ENCODE assay signal across 1 cellular context in the genomic region with DNA sequence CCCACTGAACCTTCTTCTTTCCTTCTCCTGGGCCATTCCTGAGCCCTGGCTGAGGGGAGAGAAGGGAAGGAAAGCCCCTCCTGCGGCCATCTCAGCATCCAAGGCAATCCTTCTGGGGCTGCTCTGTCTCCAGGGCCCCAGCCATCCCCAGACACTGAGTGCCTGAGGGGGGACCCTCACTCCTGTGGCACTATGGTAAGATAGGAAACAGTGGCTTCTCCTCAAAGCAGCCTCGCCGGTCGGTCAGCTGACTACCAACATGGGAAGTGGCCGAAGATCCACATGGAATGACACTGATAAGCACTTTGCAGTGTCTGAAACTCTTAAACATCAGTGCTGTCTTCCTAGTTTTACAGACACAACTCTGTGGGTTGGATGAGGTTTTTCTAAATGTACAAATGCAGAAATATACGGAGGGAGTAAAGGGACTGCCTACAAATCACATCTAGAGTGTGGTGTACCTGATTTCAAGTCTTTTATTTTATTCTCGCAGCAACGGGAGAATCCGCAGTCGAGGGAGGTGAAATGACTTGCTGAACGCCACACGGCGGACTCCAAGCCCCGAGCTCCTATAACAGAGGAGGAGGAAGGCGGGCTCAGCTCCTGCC.
TF ChIP-seq lines count a peak whose summit lies in the region.

No MANE protein-coding gene starts in this region.

TF ChIP-seq in K562, 482 proteins besides CTCF, POLR2A, EP300 and RAD21 (continues in another document):
- TF ChIP-seq NFXL1 (CRISPR knock-in tag; IDR thresholded peaks at IDR 0.05) (no peak), TAF9B (IDR thresholded peaks at IDR 0.05; ENCODE audit: partially characterized antibody) (no peak), RBBP5 (IDR thresholded peaks at IDR 0.05; ENCODE audit: borderline replicate concordance, insufficient read depth, low read length, poor library complexity, severe bottlenecking) (no peak), ZNF639 (CRISPR knock-in tag; conservative IDR thresholded peaks at IDR 0.05 in 1 of 2, IDR thresholded peaks at IDR 0.05 in 1 of 2) (peak in 1 of 2 experiments; percentile 0; a peak in 1 of 4 replicates), PHF20 (IDR thresholded peaks at IDR 0.05; ENCODE audit: partially characterized antibody) (no peak), RFX7 (CRISPR knock-in tag; IDR thresholded peaks at IDR 0.05) (no peak), SP2 (IDR thresholded peaks at IDR 0.05; ENCODE audit: extremely low read depth, low read depth, low read length, poor library complexity, severe bottlenecking) (no peak), KDM1A (IDR thresholded peaks at IDR 0.05) (peak; percentile 34 to 59; a peak in 2 of 4 replicates), BDP1 (IDR thresholded peaks at IDR 0.05; ENCODE audit: insufficient read depth, insufficient read length) (no peak), ZNF766 (CRISPR knock-in tag; conservative IDR thresholded peaks at IDR 0.05) (peak; percentile 55), AFF1 (IDR thresholded peaks at IDR 0.05; ENCODE audit: low read depth in 1 of 2, partially characterized antibody in 2 of 2) (peak in 1 of 2 experiments; percentile 20), MNT (conservative IDR thresholded peaks at IDR 0.05) (peak in 1 of 2 experiments; percentile 50; a peak in 1 of 4 replicates), MED1 (CRISPR knock-in tag; IDR thresholded peaks at IDR 0.05; ENCODE audit: borderline replicate concordance) (no peak), PHTF2 (CRISPR knock-in tag; IDR thresholded peaks at IDR 0.05) (no peak), ZNF316 (IDR thresholded peaks at IDR 0.05) (no peak), SMARCA4 (IDR thresholded peaks at IDR 0.05) (no peak), ZBTB26 (CRISPR knock-in tag; IDR thresholded peaks at IDR 0.05) (no peak), ZNF589 (CRISPR knock-in tag; IDR thresholded peaks at IDR 0.05; ENCODE audit: low read depth) (peak; percentile 80; the same call in 1 of the 2 replicates), MTA3 (IDR thresholded peaks at IDR 0.05; ENCODE audit: borderline replicate concordance) (0 out of 2 replicates have a peak, but pooled peaks have one; percentile 3), GATA2 (CRISPR knock-in tag; IDR thresholded peaks at IDR 0.05) (no peak), ZFP30 (CRISPR knock-in tag; IDR thresholded peaks at IDR 0.05; ENCODE audit: borderline replicate concordance) (no peak), STAT5B (CRISPR knock-in tag; IDR thresholded peaks at IDR 0.05) (no peak), ETV1 (tag; conservative IDR thresholded peaks at IDR 0.05; ENCODE audit: low read depth) (no peak), RAD51 (IDR thresholded peaks at IDR 0.05; ENCODE audit: borderline replicate concordance, low read depth) (peak; percentile 38; the same call in 1 of the 2 replicates), POLR2B (IDR thresholded peaks at IDR 0.05; ENCODE audit: low read depth, partially characterized antibody) (no peak), TBP (optimal IDR thresholded peaks at IDR 0.05; ENCODE audit: low read depth, low read length) (peak; percentile 31), CHCHD3 (CRISPR knock-in tag; IDR thresholded peaks at IDR 0.05) (no peak), ZNF24 (IDR thresholded peaks at IDR 0.05) (no peak), SIN3B (IDR thresholded peaks at IDR 0.05; ENCODE audit: low read depth) (no peak), PHF21A (IDR thresholded peaks at IDR 0.05; ENCODE audit: borderline replicate concordance, low read depth) (no peak), MCM3 (IDR thresholded peaks at IDR 0.05) (no peak)
- TF ChIP-seq, protein P1, sequence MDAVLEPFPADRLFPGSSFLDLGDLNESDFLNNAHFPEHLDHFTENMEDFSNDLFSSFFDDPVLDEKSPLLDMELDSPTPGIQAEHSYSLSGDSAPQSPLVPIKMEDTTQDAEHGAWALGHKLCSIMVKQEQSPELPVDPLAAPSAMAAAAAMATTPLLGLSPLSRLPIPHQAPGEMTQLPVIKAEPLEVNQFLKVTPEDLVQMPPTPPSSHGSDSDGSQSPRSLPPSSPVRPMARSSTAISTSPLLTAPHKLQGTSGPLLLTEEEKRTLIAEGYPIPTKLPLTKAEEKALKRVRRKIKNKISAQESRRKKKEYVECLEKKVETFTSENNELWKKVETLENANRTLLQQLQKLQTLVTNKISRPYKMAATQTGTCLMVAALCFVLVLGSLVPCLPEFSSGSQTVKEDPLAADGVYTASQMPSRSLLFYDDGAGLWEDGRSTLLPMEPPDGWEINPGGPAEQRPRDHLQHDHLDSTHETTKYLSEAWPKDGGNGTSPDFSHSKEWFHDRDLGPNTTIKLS (IDR thresholded peaks at IDR 0.05; ENCODE audit: borderline replicate concordance, low read depth): no peak
- TF ChIP-seq, protein P2, sequence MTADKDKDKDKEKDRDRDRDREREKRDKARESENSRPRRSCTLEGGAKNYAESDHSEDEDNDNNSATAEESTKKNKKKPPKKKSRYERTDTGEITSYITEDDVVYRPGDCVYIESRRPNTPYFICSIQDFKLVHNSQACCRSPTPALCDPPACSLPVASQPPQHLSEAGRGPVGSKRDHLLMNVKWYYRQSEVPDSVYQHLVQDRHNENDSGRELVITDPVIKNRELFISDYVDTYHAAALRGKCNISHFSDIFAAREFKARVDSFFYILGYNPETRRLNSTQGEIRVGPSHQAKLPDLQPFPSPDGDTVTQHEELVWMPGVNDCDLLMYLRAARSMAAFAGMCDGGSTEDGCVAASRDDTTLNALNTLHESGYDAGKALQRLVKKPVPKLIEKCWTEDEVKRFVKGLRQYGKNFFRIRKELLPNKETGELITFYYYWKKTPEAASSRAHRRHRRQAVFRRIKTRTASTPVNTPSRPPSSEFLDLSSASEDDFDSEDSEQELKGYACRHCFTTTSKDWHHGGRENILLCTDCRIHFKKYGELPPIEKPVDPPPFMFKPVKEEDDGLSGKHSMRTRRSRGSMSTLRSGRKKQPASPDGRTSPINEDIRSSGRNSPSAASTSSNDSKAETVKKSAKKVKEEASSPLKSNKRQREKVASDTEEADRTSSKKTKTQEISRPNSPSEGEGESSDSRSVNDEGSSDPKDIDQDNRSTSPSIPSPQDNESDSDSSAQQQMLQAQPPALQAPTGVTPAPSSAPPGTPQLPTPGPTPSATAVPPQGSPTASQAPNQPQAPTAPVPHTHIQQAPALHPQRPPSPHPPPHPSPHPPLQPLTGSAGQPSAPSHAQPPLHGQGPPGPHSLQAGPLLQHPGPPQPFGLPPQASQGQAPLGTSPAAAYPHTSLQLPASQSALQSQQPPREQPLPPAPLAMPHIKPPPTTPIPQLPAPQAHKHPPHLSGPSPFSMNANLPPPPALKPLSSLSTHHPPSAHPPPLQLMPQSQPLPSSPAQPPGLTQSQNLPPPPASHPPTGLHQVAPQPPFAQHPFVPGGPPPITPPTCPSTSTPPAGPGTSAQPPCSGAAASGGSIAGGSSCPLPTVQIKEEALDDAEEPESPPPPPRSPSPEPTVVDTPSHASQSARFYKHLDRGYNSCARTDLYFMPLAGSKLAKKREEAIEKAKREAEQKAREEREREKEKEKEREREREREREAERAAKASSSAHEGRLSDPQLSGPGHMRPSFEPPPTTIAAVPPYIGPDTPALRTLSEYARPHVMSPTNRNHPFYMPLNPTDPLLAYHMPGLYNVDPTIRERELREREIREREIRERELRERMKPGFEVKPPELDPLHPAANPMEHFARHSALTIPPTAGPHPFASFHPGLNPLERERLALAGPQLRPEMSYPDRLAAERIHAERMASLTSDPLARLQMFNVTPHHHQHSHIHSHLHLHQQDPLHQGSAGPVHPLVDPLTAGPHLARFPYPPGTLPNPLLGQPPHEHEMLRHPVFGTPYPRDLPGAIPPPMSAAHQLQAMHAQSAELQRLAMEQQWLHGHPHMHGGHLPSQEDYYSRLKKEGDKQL (CRISPR knock-in tag; IDR thresholded peaks at IDR 0.05; ENCODE audit: borderline replicate concordance): no peak
- TF ChIP-seq, protein P3, sequence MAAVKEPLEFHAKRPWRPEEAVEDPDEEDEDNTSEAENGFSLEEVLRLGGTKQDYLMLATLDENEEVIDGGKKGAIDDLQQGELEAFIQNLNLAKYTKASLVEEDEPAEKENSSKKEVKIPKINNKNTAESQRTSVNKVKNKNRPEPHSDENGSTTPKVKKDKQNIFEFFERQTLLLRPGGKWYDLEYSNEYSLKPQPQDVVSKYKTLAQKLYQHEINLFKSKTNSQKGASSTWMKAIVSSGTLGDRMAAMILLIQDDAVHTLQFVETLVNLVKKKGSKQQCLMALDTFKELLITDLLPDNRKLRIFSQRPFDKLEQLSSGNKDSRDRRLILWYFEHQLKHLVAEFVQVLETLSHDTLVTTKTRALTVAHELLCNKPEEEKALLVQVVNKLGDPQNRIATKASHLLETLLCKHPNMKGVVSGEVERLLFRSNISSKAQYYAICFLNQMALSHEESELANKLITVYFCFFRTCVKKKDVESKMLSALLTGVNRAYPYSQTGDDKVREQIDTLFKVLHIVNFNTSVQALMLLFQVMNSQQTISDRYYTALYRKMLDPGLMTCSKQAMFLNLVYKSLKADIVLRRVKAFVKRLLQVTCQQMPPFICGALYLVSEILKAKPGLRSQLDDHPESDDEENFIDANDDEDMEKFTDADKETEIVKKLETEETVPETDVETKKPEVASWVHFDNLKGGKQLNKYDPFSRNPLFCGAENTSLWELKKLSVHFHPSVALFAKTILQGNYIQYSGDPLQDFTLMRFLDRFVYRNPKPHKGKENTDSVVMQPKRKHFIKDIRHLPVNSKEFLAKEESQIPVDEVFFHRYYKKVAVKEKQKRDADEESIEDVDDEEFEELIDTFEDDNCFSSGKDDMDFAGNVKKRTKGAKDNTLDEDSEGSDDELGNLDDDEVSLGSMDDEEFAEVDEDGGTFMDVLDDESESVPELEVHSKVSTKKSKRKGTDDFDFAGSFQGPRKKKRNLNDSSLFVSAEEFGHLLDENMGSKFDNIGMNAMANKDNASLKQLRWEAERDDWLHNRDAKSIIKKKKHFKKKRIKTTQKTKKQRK (IDR thresholded peaks at IDR 0.05; ENCODE audit: borderline replicate concordance, low read depth, low read length): no peak
- TF ChIP-seq, protein P4, sequence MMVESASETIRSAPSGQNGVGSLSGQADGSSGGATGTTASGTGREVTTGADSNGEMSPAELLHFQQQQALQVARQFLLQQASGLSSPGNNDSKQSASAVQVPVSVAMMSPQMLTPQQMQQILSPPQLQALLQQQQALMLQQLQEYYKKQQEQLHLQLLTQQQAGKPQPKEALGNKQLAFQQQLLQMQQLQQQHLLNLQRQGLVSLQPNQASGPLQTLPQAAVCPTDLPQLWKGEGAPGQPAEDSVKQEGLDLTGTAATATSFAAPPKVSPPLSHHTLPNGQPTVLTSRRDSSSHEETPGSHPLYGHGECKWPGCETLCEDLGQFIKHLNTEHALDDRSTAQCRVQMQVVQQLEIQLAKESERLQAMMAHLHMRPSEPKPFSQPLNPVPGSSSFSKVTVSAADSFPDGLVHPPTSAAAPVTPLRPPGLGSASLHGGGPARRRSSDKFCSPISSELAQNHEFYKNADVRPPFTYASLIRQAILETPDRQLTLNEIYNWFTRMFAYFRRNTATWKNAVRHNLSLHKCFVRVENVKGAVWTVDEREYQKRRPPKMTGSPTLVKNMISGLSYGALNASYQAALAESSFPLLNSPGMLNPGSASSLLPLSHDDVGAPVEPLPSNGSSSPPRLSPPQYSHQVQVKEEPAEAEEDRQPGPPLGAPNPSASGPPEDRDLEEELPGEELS (CRISPR knock-in tag; IDR thresholded peaks at IDR 0.05; ENCODE audit: borderline replicate concordance): 0 out of 2 replicates have a peak, but pooled peaks have one; percentile 24
